1 cellular context compared by ENCODE assay signal in the genomic region with DNA sequence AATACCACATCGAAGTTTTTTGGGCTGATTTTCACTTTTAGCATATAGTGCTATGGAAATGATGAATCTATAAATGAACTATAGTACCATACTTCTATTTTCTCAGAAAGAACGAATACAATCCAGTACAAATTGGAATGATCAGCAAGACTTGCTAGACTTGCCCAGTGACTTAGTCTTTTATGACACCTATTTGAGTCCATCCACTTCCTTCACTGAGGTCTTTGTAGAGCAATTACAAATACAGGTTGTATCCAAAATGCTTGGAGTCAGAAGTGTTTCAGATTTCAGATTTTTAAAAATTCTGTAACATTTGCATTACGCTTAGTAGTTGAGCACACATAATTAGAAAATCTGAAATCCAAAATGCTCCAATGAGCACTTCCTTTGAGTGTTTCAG.
TF ChIP-seq lines count a peak whose summit lies in the region.

No MANE protein-coding gene starts in this region.

TF ChIP-seq in GM12878, 131 proteins besides CTCF, POLR2A, EP300 and RAD21 (continued from another document):
- TF ChIP-seq SKIL (IDR thresholded peaks at IDR 0.05; ENCODE audit: low read depth, poor library complexity, severe bottlenecking) = no peak
- no peak for TF ChIP-seq CREB1 (IDR thresholded peaks at IDR 0.05; ENCODE audit: low read depth)
- TF ChIP-seq MYB (IDR thresholded peaks at IDR 0.05; ENCODE audit: borderline replicate concordance, low read depth, low read length) = no peak
- no peak for TF ChIP-seq RUNX3 (IDR thresholded peaks at IDR 0.05; ENCODE audit: low read length)
- TF ChIP-seq SMC3 (IDR thresholded peaks at IDR 0.05; ENCODE audit: borderline replicate concordance, low read length) = no peak
